25 cellular contexts compared by ENCODE assay signal in genomic region chr2:126856403-126856802, GRCh38. TPM values are rescaled to one million over a fixed set of nuclear protein-coding genes. Genes with fewer than 3 reads are reported as not detected.
"Had no signal": no experiment of that assay in that cellular context is flagged by ENCODE, and none has a peak within 500 bp of the region (broad histone marks: within the 10 kb centered on the region; RNA-seq: fewer than 3 reads in every experiment).

No MANE protein-coding gene starts in this region.

- H3K9me3 ChIP-seq: ovary, prostate gland, thoracic aorta, upper lobe of left lung had no signal

- H3K36me3 ChIP-seq: ovary, prostate gland, thoracic aorta, upper lobe of left lung, WERI-Rb-1 had no signal

- H3K4me1 ChIP-seq: prostate gland, upper lobe of left lung had no signal

- DNase-seq: activated CD4-positive, alpha-beta T cell treated with anti-CD3 and anti-CD28 coated beads, Interleukin-2, amount 10 ng/mL, durations not matched to agents 7 days and 5 days; activated CD4-positive, CD25-positive, alpha-beta regulatory T cell treated with anti-CD3 and anti-CD28 coated beads, Interleukin-2, amount 50 U/mL, for 72 hours; activated CD8-positive, alpha-beta memory T cell treated with anti-CD3 and anti-CD28 coated beads, Interleukin-2, amount 50 U/mL, for 4 hours; activated CD8-positive, alpha-beta T cell treated with anti-CD3 and anti-CD28 coated beads, Interleukin-2, amount 10 ng/mL, durations not matched to agents 7 days and 5 days; activated T-cell treated with anti-CD3 and anti-CD28 coated beads, Interleukin-2, amount 50 U/mL, for 24 hours; aorta; central memory CD4-positive, alpha-beta T cell; effector memory CD4-positive, alpha-beta T cell; glutamatergic neuron; hippocampal formation; mammary epithelial cell; ovary; stimulated activated CD4-positive, alpha-beta T cell treated with anti-CD3 and anti-CD28 coated beads, Interleukin-4, amount 100 ng/mL, for 24 hours; stimulated activated naive CD4-positive, alpha-beta T cell treated with Interleukin-2 at 50 U/mL for 16 hours; T-cell; upper lobe of left lung; WERI-Rb-1 had no signal

- ATAC-seq: activated CD8-positive, alpha-beta T cell treated with anti-CD3 and anti-CD28 coated beads, Interleukin-2, amount 10 ng/mL, durations not matched to agents 7 days and 5 days; activated naive CD4-positive, alpha-beta T cell treated with anti-CD3 and anti-CD28 coated beads, Interleukin-2, amount 50 U/mL, for 72 hours; activated T-helper 17 cell treated with anti-CD3 and anti-CD28 coated beads, Interleukin-2, amount 50 U/mL, for 72 hours; natural killer cell treated with Interleukin-12 subunit alpha and Interleukin-12 subunit beta and Interleukin-15 and Interleukin-18, amount 100 ng/mL, for 72 hours; T-cell had no signal

- H3K4me3 ChIP-seq: ovary, prostate gland, thoracic aorta, upper lobe of left lung had no signal

- H3K27ac ChIP-seq: ovary, prostate gland, thoracic aorta, upper lobe of left lung, WERI-Rb-1 had no signal

- H3K27me3 ChIP-seq: ovary, upper lobe of left lung had no signal

RNA-seq across cellular contexts. Expression of gene TEX51, which starts 42.3 kb away (rescaled TPM):
- total RNA-seq: activated CD4-positive, alpha-beta T cell treated with anti-CD3 and anti-CD28 coated beads, Interleukin-2, amount 10 ng/mL, durations not matched to agents 7 days and 5 days; activated CD8-positive, alpha-beta T cell treated with anti-CD3 and anti-CD28 coated beads, Interleukin-2, amount 10 ng/mL, durations not matched to agents 7 days and 5 days; activated naive CD4-positive, alpha-beta T cell treated with anti-CD3 and anti-CD28 coated beads, Interleukin-2, amount 50 U/mL, for 72 hours; activated T-helper 17 cell treated with anti-CD3 and anti-CD28 coated beads, Interleukin-2, amount 50 U/mL, for 72 hours; aorta; dermis microvascular lymphatic vessel endothelial cell; frontal cortex; mammary epithelial cell; mesothelial cell of epicardium; natural killer cell treated with Interleukin-12 subunit alpha and Interleukin-12 subunit beta and Interleukin-15 and Interleukin-18, amount 100 ng/mL, for 72 hours; ovary; T-cell; thoracic aorta; upper lobe of left lung had no signal
